In the genomic region with DNA sequence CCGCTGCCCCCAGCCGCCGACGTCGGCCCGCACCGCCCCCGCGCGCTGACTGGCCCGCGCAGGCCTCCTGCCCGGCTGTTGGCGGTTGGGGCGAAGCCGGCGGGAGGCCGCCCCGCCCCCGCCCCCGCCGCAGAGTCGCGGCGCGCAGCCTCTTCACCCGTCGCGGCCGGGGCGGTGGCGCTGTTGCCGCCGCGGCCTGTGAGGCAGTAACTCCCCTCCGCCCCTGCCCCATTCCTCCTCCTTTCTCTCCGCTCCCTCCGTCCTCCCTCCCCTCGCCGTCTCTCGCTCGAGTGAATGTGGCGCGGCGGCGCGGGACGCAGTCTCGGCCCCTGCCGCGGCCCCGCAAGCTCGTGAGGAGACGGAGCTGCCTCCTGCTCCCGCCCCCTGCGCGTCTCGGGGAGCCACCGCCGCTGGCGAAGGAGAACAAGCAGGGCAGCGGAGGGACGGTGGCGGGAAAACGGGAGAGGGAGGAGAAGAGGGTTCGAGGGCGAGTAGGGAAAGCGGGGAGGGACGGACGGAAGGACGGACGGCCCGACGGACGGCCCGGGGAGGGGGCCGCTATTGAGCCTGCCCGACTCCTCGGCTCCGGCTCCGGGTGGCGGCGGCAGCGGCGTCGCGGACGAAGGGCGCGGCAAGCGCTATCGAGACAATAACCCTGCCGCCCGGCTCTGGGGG, we compare ENCODE assay signal across 1 cellular context.
TF ChIP-seq lines count a peak whose summit lies in the region.

No MANE protein-coding gene starts in this region.

TF ChIP-seq in HepG2, 621 proteins besides CTCF, POLR2A, EP300 and RAD21 (continued from another document and continues in another):
- TF ChIP-seq, protein P1, sequence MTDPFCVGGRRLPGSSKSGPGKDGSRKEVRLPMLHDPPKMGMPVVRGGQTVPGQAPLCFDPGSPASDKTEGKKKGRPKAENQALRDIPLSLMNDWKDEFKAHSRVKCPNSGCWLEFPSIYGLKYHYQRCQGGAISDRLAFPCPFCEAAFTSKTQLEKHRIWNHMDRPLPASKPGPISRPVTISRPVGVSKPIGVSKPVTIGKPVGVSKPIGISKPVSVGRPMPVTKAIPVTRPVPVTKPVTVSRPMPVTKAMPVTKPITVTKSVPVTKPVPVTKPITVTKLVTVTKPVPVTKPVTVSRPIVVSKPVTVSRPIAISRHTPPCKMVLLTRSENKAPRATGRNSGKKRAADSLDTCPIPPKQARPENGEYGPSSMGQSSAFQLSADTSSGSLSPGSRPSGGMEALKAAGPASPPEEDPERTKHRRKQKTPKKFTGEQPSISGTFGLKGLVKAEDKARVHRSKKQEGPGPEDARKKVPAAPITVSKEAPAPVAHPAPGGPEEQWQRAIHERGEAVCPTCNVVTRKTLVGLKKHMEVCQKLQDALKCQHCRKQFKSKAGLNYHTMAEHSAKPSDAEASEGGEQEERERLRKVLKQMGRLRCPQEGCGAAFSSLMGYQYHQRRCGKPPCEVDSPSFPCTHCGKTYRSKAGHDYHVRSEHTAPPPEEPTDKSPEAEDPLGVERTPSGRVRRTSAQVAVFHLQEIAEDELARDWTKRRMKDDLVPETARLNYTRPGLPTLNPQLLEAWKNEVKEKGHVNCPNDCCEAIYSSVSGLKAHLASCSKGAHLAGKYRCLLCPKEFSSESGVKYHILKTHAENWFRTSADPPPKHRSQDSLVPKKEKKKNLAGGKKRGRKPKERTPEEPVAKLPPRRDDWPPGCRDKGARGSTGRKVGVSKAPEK (CRISPR knock-in tag; IDR thresholded peaks at IDR 0.05; ENCODE audit: borderline replicate concordance) = no peak
- TF ChIP-seq IRX3 (CRISPR knock-in tag; IDR thresholded peaks at IDR 0.05; ENCODE audit: borderline replicate concordance, low read depth) (peak; percentile 20; the same call in 1 of the 2 replicates), SNAI1 (CRISPR knock-in tag; IDR thresholded peaks at IDR 0.05; ENCODE audit: borderline replicate concordance) (no peak), ZNF260 (CRISPR knock-in tag; IDR thresholded peaks at IDR 0.05; ENCODE audit: borderline replicate concordance, low read depth) (no peak), SIN3B (IDR thresholded peaks at IDR 0.05; ENCODE audit: low read length) (no peak), IRF2 (CRISPR knock-in tag; IDR thresholded peaks at IDR 0.05) (0 out of 2 replicates have a peak, but pooled peaks have one; percentile 27), MYC (CRISPR knock-in tag; IDR thresholded peaks at IDR 0.05; ENCODE audit: borderline replicate concordance) (peak; percentile 73), DMAP1 (CRISPR knock-in tag; IDR thresholded peaks at IDR 0.05) (0 out of 2 replicates have a peak, but pooled peaks have one; percentile 21), ZNF451 (CRISPR knock-in tag; IDR thresholded peaks at IDR 0.05) (peak; percentile 90; the same call in 1 of the 2 replicates), CBFB (CRISPR knock-in tag; IDR thresholded peaks at IDR 0.05) (peak; percentile 64), ZNF501 (CRISPR knock-in tag; IDR thresholded peaks at IDR 0.05) (peak; percentile 15; the same call in 1 of the 2 replicates), KDM5B (CRISPR knock-in tag; IDR thresholded peaks at IDR 0.05; ENCODE audit: borderline replicate concordance) (no peak; the same call in 1 of the 2 replicates), KMT2A (CRISPR knock-in tag; IDR thresholded peaks at IDR 0.05) (peak; percentile 35; the same call in 1 of the 2 replicates), NBN (conservative IDR thresholded peaks at IDR 0.05) (no peak), ZNF431 (CRISPR knock-in tag; IDR thresholded peaks at IDR 0.05; ENCODE audit: borderline replicate concordance, low read depth) (0 out of 2 replicates have a peak, but pooled peaks have one; percentile 38), ZNF780A (CRISPR knock-in tag; IDR thresholded peaks at IDR 0.05) (no peak), SP140L (CRISPR knock-in tag; IDR thresholded peaks at IDR 0.05; ENCODE audit: borderline replicate concordance) (no peak), SNAPC2 (CRISPR knock-in tag; IDR thresholded peaks at IDR 0.05) (no peak), U2AF1 (optimal IDR thresholded peaks at IDR 0.05; ENCODE audit: low read depth, low read length) (no peak), ZNF816 (CRISPR knock-in tag; IDR thresholded peaks at IDR 0.05; ENCODE audit: borderline replicate concordance) (no peak), ZBTB8A (CRISPR knock-in tag; IDR thresholded peaks at IDR 0.05; ENCODE audit: borderline replicate concordance, low read depth) (no peak), PHF21A (CRISPR knock-in tag; IDR thresholded peaks at IDR 0.05) (no peak), ADNP (CRISPR knock-in tag; IDR thresholded peaks at IDR 0.05) (no peak), KDM2A (CRISPR knock-in tag; IDR thresholded peaks at IDR 0.05; ENCODE audit: borderline replicate concordance, low read depth) (peak; percentile 90), HOXA9 (CRISPR knock-in tag; IDR thresholded peaks at IDR 0.05; ENCODE audit: borderline replicate concordance) (no peak), MXI1 (IDR thresholded peaks at IDR 0.05; ENCODE audit: borderline replicate concordance, low read depth, low read length) (no peak; the same call in 2 of the 3 replicates), TRIM24 (CRISPR knock-in tag; IDR thresholded peaks at IDR 0.05) (no peak), MEIS2 (CRISPR knock-in tag; IDR thresholded peaks at IDR 0.05) (no peak), GTF3A (CRISPR knock-in tag; conservative IDR thresholded peaks at IDR 0.05) (no peak), SP2 (CRISPR knock-in tag; IDR thresholded peaks at IDR 0.05) (no peak; the same call in 1 of the 2 replicates)
- TF ChIP-seq, protein P2, sequence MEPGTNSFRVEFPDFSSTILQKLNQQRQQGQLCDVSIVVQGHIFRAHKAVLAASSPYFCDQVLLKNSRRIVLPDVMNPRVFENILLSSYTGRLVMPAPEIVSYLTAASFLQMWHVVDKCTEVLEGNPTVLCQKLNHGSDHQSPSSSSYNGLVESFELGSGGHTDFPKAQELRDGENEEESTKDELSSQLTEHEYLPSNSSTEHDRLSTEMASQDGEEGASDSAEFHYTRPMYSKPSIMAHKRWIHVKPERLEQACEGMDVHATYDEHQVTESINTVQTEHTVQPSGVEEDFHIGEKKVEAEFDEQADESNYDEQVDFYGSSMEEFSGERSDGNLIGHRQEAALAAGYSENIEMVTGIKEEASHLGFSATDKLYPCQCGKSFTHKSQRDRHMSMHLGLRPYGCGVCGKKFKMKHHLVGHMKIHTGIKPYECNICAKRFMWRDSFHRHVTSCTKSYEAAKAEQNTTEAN (CRISPR knock-in tag; conservative IDR thresholded peaks at IDR 0.05) = no peak
- TF ChIP-seq, protein P3, sequence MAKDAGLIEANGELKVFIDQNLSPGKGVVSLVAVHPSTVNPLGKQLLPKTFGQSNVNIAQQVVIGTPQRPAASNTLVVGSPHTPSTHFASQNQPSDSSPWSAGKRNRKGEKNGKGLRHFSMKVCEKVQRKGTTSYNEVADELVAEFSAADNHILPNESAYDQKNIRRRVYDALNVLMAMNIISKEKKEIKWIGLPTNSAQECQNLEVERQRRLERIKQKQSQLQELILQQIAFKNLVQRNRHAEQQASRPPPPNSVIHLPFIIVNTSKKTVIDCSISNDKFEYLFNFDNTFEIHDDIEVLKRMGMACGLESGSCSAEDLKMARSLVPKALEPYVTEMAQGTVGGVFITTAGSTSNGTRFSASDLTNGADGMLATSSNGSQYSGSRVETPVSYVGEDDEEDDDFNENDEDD (CRISPR knock-in tag; IDR thresholded peaks at IDR 0.05; ENCODE audit: borderline replicate concordance) = peak; percentile 46; the same call in 1 of the 2 replicates
- TF ChIP-seq, protein P4, sequence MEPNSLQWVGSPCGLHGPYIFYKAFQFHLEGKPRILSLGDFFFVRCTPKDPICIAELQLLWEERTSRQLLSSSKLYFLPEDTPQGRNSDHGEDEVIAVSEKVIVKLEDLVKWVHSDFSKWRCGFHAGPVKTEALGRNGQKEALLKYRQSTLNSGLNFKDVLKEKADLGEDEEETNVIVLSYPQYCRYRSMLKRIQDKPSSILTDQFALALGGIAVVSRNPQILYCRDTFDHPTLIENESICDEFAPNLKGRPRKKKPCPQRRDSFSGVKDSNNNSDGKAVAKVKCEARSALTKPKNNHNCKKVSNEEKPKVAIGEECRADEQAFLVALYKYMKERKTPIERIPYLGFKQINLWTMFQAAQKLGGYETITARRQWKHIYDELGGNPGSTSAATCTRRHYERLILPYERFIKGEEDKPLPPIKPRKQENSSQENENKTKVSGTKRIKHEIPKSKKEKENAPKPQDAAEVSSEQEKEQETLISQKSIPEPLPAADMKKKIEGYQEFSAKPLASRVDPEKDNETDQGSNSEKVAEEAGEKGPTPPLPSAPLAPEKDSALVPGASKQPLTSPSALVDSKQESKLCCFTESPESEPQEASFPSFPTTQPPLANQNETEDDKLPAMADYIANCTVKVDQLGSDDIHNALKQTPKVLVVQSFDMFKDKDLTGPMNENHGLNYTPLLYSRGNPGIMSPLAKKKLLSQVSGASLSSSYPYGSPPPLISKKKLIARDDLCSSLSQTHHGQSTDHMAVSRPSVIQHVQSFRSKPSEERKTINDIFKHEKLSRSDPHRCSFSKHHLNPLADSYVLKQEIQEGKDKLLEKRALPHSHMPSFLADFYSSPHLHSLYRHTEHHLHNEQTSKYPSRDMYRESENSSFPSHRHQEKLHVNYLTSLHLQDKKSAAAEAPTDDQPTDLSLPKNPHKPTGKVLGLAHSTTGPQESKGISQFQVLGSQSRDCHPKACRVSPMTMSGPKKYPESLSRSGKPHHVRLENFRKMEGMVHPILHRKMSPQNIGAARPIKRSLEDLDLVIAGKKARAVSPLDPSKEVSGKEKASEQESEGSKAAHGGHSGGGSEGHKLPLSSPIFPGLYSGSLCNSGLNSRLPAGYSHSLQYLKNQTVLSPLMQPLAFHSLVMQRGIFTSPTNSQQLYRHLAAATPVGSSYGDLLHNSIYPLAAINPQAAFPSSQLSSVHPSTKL (CRISPR knock-in tag; IDR thresholded peaks at IDR 0.05) = peak; percentile 17; the same call in 1 of the 2 replicates
- TF ChIP-seq, protein P5, sequence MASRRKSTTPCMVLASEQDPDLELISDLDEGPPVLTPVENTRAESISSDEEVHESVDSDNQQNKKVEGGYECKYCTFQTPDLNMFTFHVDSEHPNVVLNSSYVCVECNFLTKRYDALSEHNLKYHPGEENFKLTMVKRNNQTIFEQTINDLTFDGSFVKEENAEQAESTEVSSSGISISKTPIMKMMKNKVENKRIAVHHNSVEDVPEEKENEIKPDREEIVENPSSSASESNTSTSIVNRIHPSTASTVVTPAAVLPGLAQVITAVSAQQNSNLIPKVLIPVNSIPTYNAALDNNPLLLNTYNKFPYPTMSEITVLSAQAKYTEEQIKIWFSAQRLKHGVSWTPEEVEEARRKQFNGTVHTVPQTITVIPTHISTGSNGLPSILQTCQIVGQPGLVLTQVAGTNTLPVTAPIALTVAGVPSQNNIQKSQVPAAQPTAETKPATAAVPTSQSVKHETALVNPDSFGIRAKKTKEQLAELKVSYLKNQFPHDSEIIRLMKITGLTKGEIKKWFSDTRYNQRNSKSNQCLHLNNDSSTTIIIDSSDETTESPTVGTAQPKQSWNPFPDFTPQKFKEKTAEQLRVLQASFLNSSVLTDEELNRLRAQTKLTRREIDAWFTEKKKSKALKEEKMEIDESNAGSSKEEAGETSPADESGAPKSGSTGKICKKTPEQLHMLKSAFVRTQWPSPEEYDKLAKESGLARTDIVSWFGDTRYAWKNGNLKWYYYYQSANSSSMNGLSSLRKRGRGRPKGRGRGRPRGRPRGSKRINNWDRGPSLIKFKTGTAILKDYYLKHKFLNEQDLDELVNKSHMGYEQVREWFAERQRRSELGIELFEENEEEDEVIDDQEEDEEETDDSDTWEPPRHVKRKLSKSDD (CRISPR knock-in tag; IDR thresholded peaks at IDR 0.05; ENCODE audit: low read depth) = peak; percentile 58; the same call in 1 of the 2 replicates
- TF ChIP-seq, protein P6, sequence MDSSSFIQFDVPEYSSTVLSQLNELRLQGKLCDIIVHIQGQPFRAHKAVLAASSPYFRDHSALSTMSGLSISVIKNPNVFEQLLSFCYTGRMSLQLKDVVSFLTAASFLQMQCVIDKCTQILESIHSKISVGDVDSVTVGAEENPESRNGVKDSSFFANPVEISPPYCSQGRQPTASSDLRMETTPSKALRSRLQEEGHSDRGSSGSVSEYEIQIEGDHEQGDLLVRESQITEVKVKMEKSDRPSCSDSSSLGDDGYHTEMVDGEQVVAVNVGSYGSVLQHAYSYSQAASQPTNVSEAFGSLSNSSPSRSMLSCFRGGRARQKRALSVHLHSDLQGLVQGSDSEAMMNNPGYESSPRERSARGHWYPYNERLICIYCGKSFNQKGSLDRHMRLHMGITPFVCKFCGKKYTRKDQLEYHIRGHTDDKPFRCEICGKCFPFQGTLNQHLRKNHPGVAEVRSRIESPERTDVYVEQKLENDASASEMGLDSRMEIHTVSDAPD (CRISPR knock-in tag; IDR thresholded peaks at IDR 0.05) = no peak
- TF ChIP-seq, protein P7, sequence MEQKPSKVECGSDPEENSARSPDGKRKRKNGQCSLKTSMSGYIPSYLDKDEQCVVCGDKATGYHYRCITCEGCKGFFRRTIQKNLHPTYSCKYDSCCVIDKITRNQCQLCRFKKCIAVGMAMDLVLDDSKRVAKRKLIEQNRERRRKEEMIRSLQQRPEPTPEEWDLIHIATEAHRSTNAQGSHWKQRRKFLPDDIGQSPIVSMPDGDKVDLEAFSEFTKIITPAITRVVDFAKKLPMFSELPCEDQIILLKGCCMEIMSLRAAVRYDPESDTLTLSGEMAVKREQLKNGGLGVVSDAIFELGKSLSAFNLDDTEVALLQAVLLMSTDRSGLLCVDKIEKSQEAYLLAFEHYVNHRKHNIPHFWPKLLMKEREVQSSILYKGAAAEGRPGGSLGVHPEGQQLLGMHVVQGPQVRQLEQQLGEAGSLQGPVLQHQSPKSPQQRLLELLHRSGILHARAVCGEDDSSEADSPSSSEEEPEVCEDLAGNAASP (CRISPR knock-in tag; IDR thresholded peaks at IDR 0.05; ENCODE audit: borderline replicate concordance) = peak; percentile 51
- TF ChIP-seq, protein P8, sequence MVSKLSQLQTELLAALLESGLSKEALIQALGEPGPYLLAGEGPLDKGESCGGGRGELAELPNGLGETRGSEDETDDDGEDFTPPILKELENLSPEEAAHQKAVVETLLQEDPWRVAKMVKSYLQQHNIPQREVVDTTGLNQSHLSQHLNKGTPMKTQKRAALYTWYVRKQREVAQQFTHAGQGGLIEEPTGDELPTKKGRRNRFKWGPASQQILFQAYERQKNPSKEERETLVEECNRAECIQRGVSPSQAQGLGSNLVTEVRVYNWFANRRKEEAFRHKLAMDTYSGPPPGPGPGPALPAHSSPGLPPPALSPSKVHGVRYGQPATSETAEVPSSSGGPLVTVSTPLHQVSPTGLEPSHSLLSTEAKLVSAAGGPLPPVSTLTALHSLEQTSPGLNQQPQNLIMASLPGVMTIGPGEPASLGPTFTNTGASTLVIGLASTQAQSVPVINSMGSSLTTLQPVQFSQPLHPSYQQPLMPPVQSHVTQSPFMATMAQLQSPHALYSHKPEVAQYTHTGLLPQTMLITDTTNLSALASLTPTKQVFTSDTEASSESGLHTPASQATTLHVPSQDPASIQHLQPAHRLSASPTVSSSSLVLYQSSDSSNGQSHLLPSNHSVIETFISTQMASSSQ (IDR thresholded peaks at IDR 0.05; ENCODE audit: low read depth) = no peak
- TF ChIP-seq, protein P8 (CRISPR knock-in tag; IDR thresholded peaks at IDR 0.05; ENCODE audit: borderline replicate concordance) = no peak
